8 cellular contexts compared by ENCODE assay signal in genomic region chr11:1772270-1773130, GRCh38. TPM values are rescaled to one million over a fixed set of nuclear protein-coding genes. Genes with fewer than 3 reads are reported as not detected.
DNase-seq lines count a peak whose midpoint lies in the region; FAIRE-seq and TF ChIP-seq lines count a peak whose summit lies in the region.

No MANE protein-coding gene starts in this region.

- DNase-seq in 8988T = peak; percentile 96
- peak; percentile 43 for DNase-seq in HEK293T (ENCODE audit: extremely low spot score)
- peak; percentile 81 for DNase-seq in SW 1271 (lab: John Stamatoyannopoulos, UW)
- peak; percentile 92 for DNase-seq in astrocyte of the hippocampus (ENCODE audit: low read depth, low spot score)
- DNase-seq in keratinocyte (ENCODE audit: low read depth, low spot score) = peak; percentile 73
- peak; percentile 26 to 55 (median 35) for DNase-seq in stimulated activated CD4-positive, alpha-beta T cell treated with anti-CD3 and anti-CD28 coated beads, TNF-alpha, amount 100 ng/mL, for 24 hours (ENCODE audit: low read depth in 3 of 3)
- DNase-seq in DMS153 (lab: John Stamatoyannopoulos, UW) = no peak
- no peak for DNase-seq in GM19239 (ENCODE audit: insufficient read length, low spot score)

- CTCF ChIA-PET in HEK293T (lab: Yijun Ruan, JAX) = interaction anchor here (2.1 kb wide), 1 partner anchor 10 kb away, joined by 4 read pairs; no protein-coding TSS in a partner anchor

- peak overlapping the region; percentile 77 for H3K4me2 ChIP-seq in keratinocyte (ENCODE audit: control insufficient read depth, extremely low read depth, insufficient read depth, low read depth, low read length)

- peak overlapping the region; percentile 68 for H3K27ac ChIP-seq in keratinocyte (ENCODE audit: control insufficient read depth, insufficient read depth, low read length)

- peak overlapping the region in 1 of 3 experiments; percentile 46 for H3K4me3 ChIP-seq in keratinocyte (ENCODE audit: control insufficient read depth in 2 of 3, extremely low read depth in 1 of 3, insufficient read depth in 2 of 3, low read depth in 1 of 3, low read length in 3 of 3)

- no peaks in the 10 kb centered on the region for H3K9me3 ChIP-seq in keratinocyte (ENCODE audit: control insufficient read depth, low read depth, low read length)

- no peaks in the 10 kb centered on the region for H3K36me3 ChIP-seq in keratinocyte (ENCODE audit: control insufficient read depth in 2 of 2, extremely low read depth in 1 of 2, insufficient read depth in 2 of 2, low read length in 2 of 2)

- peak overlapping the region; percentile 33 for H3K9ac ChIP-seq in keratinocyte (ENCODE audit: control insufficient read depth, extremely low read depth, insufficient read depth, low read length)

- no peaks in the 10 kb centered on the region for H3K79me2 ChIP-seq in keratinocyte (ENCODE audit: control insufficient read depth, insufficient read depth, low read length)

- no peaks in the 10 kb centered on the region for H4K20me1 ChIP-seq in keratinocyte (ENCODE audit: control insufficient read depth, extremely low read depth, insufficient read depth, low read length)

- no peaks in the 10 kb centered on the region for H3K27me3 ChIP-seq in keratinocyte (ENCODE audit: control insufficient read depth, extremely low read depth, insufficient read depth, low read length)

- H2AFZ ChIP-seq in keratinocyte (ENCODE audit: control insufficient read depth, low read length) = peak overlapping the region; percentile 65

- POLR2A ChIA-PET in HEK293T (lab: Yijun Ruan, JAX) = interaction anchor here (2.5 kb wide), 1 partner anchor 8 kb away, joined by 13 read pairs; the partner anchor contains the start of gene CTSD

- TF ChIP-seq CTCF in keratinocyte (optimal IDR thresholded peaks at IDR 0.05 in 1 of 3, IDR thresholded peaks at IDR 0.05 in 1 of 3, conservative IDR thresholded peaks at IDR 0.05 in 1 of 3; ENCODE audit: extremely low read depth in 1 of 3, insufficient read depth in 2 of 3, low read length in 3 of 3) = no peak

- dilution Hi-C loops in keratinocyte (cut with MboI; ENCODE audit: extremely low pct_ligation_motif_present, low sequenced_read_pairs) = no loop called here

- FAIRE-seq in keratinocyte (lab: Jason Lieb, UNC) (peak; percentile 83), GM19239 (lab: Jason Lieb, UNC) (no peak)

- no peaks in the 10 kb centered on the region for H3K9me1 ChIP-seq in keratinocyte (ENCODE audit: control insufficient read depth, extremely low read depth, insufficient read depth, low read length)

- H3K4me1 ChIP-seq in keratinocyte (ENCODE audit: control insufficient read depth, extremely low read depth, insufficient read depth, low read length) = peaks cover 31% of the 10 kb centered on the region

TF ChIP-seq in HEK293T, 16 proteins besides CTCF, POLR2A, EP300 and RAD21:
- TF ChIP-seq PKNOX1 (IDR thresholded peaks at IDR 0.05) = no peak
- TF ChIP-seq SP1 (IDR thresholded peaks at IDR 0.05) = no peak
- no peak for TF ChIP-seq BHLHE40 (IDR thresholded peaks at IDR 0.05; ENCODE audit: borderline replicate concordance)
- no peak for TF ChIP-seq SUZ12 (IDR thresholded peaks at IDR 0.05)
- no peak for TF ChIP-seq TARDBP (IDR thresholded peaks at IDR 0.05)
- no peak for TF ChIP-seq FOXA1 (IDR thresholded peaks at IDR 0.05)
- TF ChIP-seq FOXM1 (IDR thresholded peaks at IDR 0.05; ENCODE audit: borderline replicate concordance) = no peak
- no peak for TF ChIP-seq L3MBTL2 (conservative IDR thresholded peaks at IDR 0.05)
- no peak for TF ChIP-seq ARNT (IDR thresholded peaks at IDR 0.05)
- TF ChIP-seq NFRKB (IDR thresholded peaks at IDR 0.05) = no peak
- TF ChIP-seq HDGF (IDR thresholded peaks at IDR 0.05; ENCODE audit: borderline replicate concordance) = no peak
- TF ChIP-seq ZNF384 (IDR thresholded peaks at IDR 0.05) = no peak
- TF ChIP-seq LEF1 (IDR thresholded peaks at IDR 0.05; ENCODE audit: borderline replicate concordance) = no peak
- TF ChIP-seq FOXK2 (IDR thresholded peaks at IDR 0.05) = no peak
- TF ChIP-seq CTBP1 (IDR thresholded peaks at IDR 0.05; ENCODE audit: borderline replicate concordance) = no peak

RNA-seq across cellular contexts. Expression of gene CTSD, which starts 8.8 kb away (rescaled TPM):
- 152 to 353 TPM (median 215 TPM) in 3 replicates for polyA plus RNA-seq in keratinocyte
- polyA plus RNA-seq in keratinocyte (2011; ENCODE audit: low read depth) = 210 TPM
- 237 and 358 TPM in 2 replicates for polyA plus RNA-seq in keratinocyte (2011; cell fraction: cytosol; rRNA removed)
- polyA plus RNA-seq in keratinocyte (2011; cell fraction: nucleus; rRNA removed) = 570 and 746 TPM in 2 replicates
- polyA plus RNA-seq in keratinocyte (2012; ENCODE audit: low replicate concordance) = 327 and 379 TPM in 2 replicates
- polyA minus RNA-seq in keratinocyte = 282 to 776 TPM (median 516 TPM) in 3 replicates
- 498 TPM for polyA minus RNA-seq in keratinocyte (2011; cell fraction: cytosol; rRNA and poly(A)+ RNA removed)
- polyA minus RNA-seq in keratinocyte (2011; cell fraction: nucleus; rRNA and poly(A)+ RNA removed) = 693 and 756 TPM in 2 replicates

RNA-seq across cellular contexts. Expression of gene IFITM10, which starts 22.1 kb away (rescaled TPM):
- polyA plus RNA-seq in keratinocyte = 0.03 to 0.18 TPM (median 0.14 TPM) in 3 replicates
- polyA plus RNA-seq in keratinocyte (2011; ENCODE audit: low read depth) = 0.36 TPM
- polyA plus RNA-seq in keratinocyte (2011; cell fraction: cytosol; rRNA removed) = not detected in 2 replicates
- polyA plus RNA-seq in keratinocyte (2011; cell fraction: nucleus; rRNA removed) = 0.46 and 1.2 TPM in 2 replicates
- polyA plus RNA-seq in keratinocyte (2012; ENCODE audit: low replicate concordance) = 0.19 and 1.1 TPM in 2 replicates
- 0.03 to 0.13 TPM in 2 of 3 replicates, not detected in the other for polyA minus RNA-seq in keratinocyte
- not detected for polyA minus RNA-seq in keratinocyte (2011; cell fraction: cytosol; rRNA and poly(A)+ RNA removed)
- polyA minus RNA-seq in keratinocyte (2011; cell fraction: nucleus; rRNA and poly(A)+ RNA removed) = 0.53 and 1.0 TPM in 2 replicates

Comparison
In these comparisons a context has a peak if more than half of its experiments do, and no peak if none do; other contexts are left out.
1. DNase-seq: peak in 8988T (single experiment), HEK293T (single experiment), SW 1271 (2 of 2), astrocyte of the hippocampus (single experiment), keratinocyte (single experiment) and stimulated activated CD4-positive, alpha-beta T cell treated with anti-CD3 and anti-CD28 coated beads, TNF-alpha, amount 100 ng/mL, for 24 hours (3 of 3); none in DMS153 (single experiment) and GM19239 (single experiment).